8 cellular contexts compared by ENCODE assay signal in genomic region chr1:156053770-156054499, GRCh38. TPM values are rescaled to one million over a fixed set of nuclear protein-coding genes. Genes with fewer than 3 reads are reported as not detected.
DNase-seq lines count a peak whose midpoint lies in the region; TF ChIP-seq lines count a peak whose summit lies in the region.

TSS of gene UBQLN4 (minus strand) at chr1:156053798. CDS start at chr1:156053701, 97 bp downstream.

- peaks cover 12% of the 10 kb centered on the region for H3K36me3 ChIP-seq in H7 (replicated peaks; ENCODE audit: control insufficient read depth, insufficient read depth, low read length)
- peaks cover 10% of the 10 kb centered on the region for H3K36me3 ChIP-seq in cardiac muscle cell

- H3K9me3 ChIP-seq in cardiac muscle cell (ENCODE audit: low read depth), result no peaks in the 10 kb centered on the region

- peaks cover 21% of the 10 kb centered on the region for H3K4me1 Mint-ChIP-seq in type B pancreatic cell (ENCODE audit: unreplicated experiment)

- DNase-seq in DMS79 treated with DMSO at 0.1 percent for 48 hours (lab: John Stamatoyannopoulos, UW) (peak; percentile 51), H7 (peak; percentile 99), NAMALWA (ENCODE audit: low spot score) (peak; percentile 92), SW480 (ENCODE audit: low spot score) (peak; percentile 82), cardiac muscle cell (ENCODE audit: low read depth in 1 of 2, low spot score in 1 of 2) (peak; percentile 92 to 95), posterior cingulate gyrus (peak; percentile 67 to 98 (median 86)), type B pancreatic cell (ENCODE audit: extremely low spot score, unreplicated experiment) (peak; percentile 92)
- DNase-seq in activated naive CD8-positive, alpha-beta T cell treated with anti-CD3 and anti-CD28 coated beads, Interleukin-2, amount 50 U/mL, for 16 hours (ENCODE audit: low read depth, low spot score), result peak; percentile 77

- H3K27me3 Mint-ChIP-seq in type B pancreatic cell, result no peaks in the 10 kb centered on the region

- H3K4me1 ChIP-seq in cardiac muscle cell (ENCODE audit: low read depth), result peaks cover 6% of the 10 kb centered on the region

- peak within 1 kb of the TSS; percentile 99 for H3K4me3 Mint-ChIP-seq in type B pancreatic cell

- peak within 1 kb of the TSS; percentile 95 for H3K27ac ChIP-seq in cardiac muscle cell

- H3K36me3 Mint-ChIP-seq in type B pancreatic cell, result peaks cover 8% of the 10 kb centered on the region

- H3K9me3 Mint-ChIP-seq in type B pancreatic cell, result no peaks in the 10 kb centered on the region

- H3K27me3 ChIP-seq in H7 (ENCODE audit: control insufficient read depth, insufficient read depth, low read length) (no peaks in the 10 kb centered on the region), cardiac muscle cell (no peaks in the 10 kb centered on the region)

- H3K27ac Mint-ChIP-seq in type B pancreatic cell, result peak within 1 kb of the TSS; percentile 99

- H3K4me3 ChIP-seq in H7 (ENCODE audit: insufficient read depth, low read depth, low read length), result peak within 1 kb of the TSS; percentile 100
- peak within 1 kb of the TSS; percentile 84 for H3K4me3 ChIP-seq in cardiac muscle cell

- intact Hi-C loops in posterior cingulate gyrus (cut with DNase I), result loop anchor here (1.0 to 2.0 kb wide), 2 partner anchors 29 to 33 kb away; partner anchors contain the start of gene MEX3A

- TF ChIP-seq CTCF in cardiac muscle cell (IDR thresholded peaks at IDR 0.05; ENCODE audit: low read depth, low read length) (peak; percentile 44), type B pancreatic cell (conservative IDR thresholded peaks at IDR 0.05) (peak; percentile 65)

RNA-seq across cellular contexts. Expression of gene UBQLN4, which starts in this region (rescaled TPM):
- 64.6 and 66.3 TPM in 2 replicates for total RNA-seq in H7 (2014; rRNA removed; shearing (Covaris generic))
- total RNA-seq in cardiac muscle cell (43.1 and 51.0 TPM in 2 replicates), type B pancreatic cell (ENCODE audit: low replicate concordance) (40.3 and 54.5 TPM in 2 replicates)
- 29.2 and 38.5 TPM in 2 replicates for polyA plus RNA-seq in cardiac muscle cell

Comparison
In these comparisons a context has a peak if more than half of its experiments do, and no peak if none do; other contexts are left out.
1. Peak in every context shown above with its lines: DNase-seq, H3K4me3 ChIP-seq and H3K27ac ChIP-seq.